In genomic region chr2:68404901-68405799, GRCh38 we compare ENCODE assay signal across 28 cellular contexts. TPM values are rescaled to one million over a fixed set of nuclear protein-coding genes. Genes with fewer than 3 reads are reported as not detected.
DNase-seq lines count a peak whose midpoint lies in the region; ATAC-seq and TF ChIP-seq lines count a peak whose summit lies in the region.
"Had no signal": no experiment of that assay in that cellular context is flagged by ENCODE, and none has a peak within 500 bp of the region (broad histone marks: within the 10 kb centered on the region; RNA-seq: fewer than 3 reads in every experiment).

No MANE protein-coding gene starts in this region.

- intact Hi-C loops in natural killer cell (cut with micrococcal nuclease) (no loop called here), prostate gland (cut with DNase I) (no loop called here)

- H3K36me3 Mint-ChIP-seq in natural killer cell, result peaks cover 58% of the 10 kb centered on the region
- peaks cover 58% of the 10 kb centered on the region for H3K36me3 Mint-ChIP-seq in natural killer cell treated with Interleukin-12 subunit alpha and Interleukin-12 subunit beta and Interleukin-15 and Interleukin-18, amount 100 ng/mL, for 72 hours
- peaks cover 2% of the 10 kb centered on the region for H3K36me3 Mint-ChIP-seq in T-helper 17 cell (ENCODE audit: low read depth)
- H3K36me3 Mint-ChIP-seq in naive B cell, result peaks cover 26 to 49% of the 10 kb centered on the region in 2 donors

- H3K4me1 Mint-ChIP-seq in natural killer cell, result peaks cover 72 to 90% of the 10 kb centered on the region in 2 donors
- peaks cover 73 to 77% of the 10 kb centered on the region in 2 donors for H3K4me1 Mint-ChIP-seq in natural killer cell treated with Interleukin-12 subunit alpha and Interleukin-12 subunit beta and Interleukin-15 and Interleukin-18, amount 100 ng/mL, for 72 hours (ENCODE audit: low read depth in 2 of 2)
- peaks cover 3% of the 10 kb centered on the region for H3K4me1 Mint-ChIP-seq in T-helper 17 cell
- peaks cover 66 to 98% (median 88%) of the 10 kb centered on the region in 3 donors for H3K4me1 Mint-ChIP-seq in naive B cell
- H3K4me1 Mint-ChIP-seq: activated naive CD8-positive, alpha-beta T cell treated with anti-CD3 and anti-CD28 coated beads, Interleukin-2, amount 10 ng/mL, durations not matched to agents 7 days and 5 days had no signal

- ATAC-seq in natural killer cell, result peak in 1 of 3 donors; percentile 56
- ATAC-seq in natural killer cell treated with Interleukin-12 subunit alpha and Interleukin-12 subunit beta and Interleukin-15 and Interleukin-18, amount 100 ng/mL, for 72 hours, result no peak
- peak; percentile 82 for ATAC-seq in T-helper 17 cell
- peak; percentile 48 to 52 for ATAC-seq in naive B cell (ENCODE audit: low read depth in 2 of 2)
- no peak for ATAC-seq in GM18498 (IDR thresholded peaks at IDR 0.05; ENCODE audit: unreplicated experiment)
- ATAC-seq in HG02610 (IDR thresholded peaks at IDR 0.05; ENCODE audit: unreplicated experiment), result no peak
- ATAC-seq: pancreas had no signal

- H3K4me3 ChIP-seq in brain microvascular endothelial cell (ENCODE audit: low read depth, low read length) (no peak overlapping the region), prostate gland (no peak overlapping the region)
- H3K4me3 ChIP-seq: BLaER1, esophagus squamous epithelium, lung, pancreas, sigmoid colon, upper lobe of left lung had no signal

- DNase-seq in natural killer cell (no peak), T-helper 17 cell (no peak), naive B cell (no peak), brain microvascular endothelial cell (no peak), prostate gland (ENCODE audit: low spot score) (no peak)
- DNase-seq in natural killer cell treated with Interleukin-12 subunit alpha and Interleukin-12 subunit beta and Interleukin-15 and Interleukin-18, amount 100 ng/mL, for 72 hours (ENCODE audit: low spot score), result no peak
- DNase-seq: activated CD4-positive, alpha-beta T cell treated with anti-CD3 and anti-CD28 coated beads, Interleukin-2, amount 50 U/mL, for 1 hour; activated naive CD8-positive, alpha-beta T cell treated with anti-CD3 and anti-CD28 coated beads, Interleukin-2, amount 10 ng/mL, durations not matched to agents 7 days and 5 days; Calu3; cerebellar nuclear complex; esophagus squamous epithelium; MV-4-11; NCI-H187; NCI-H226; NK-92 treated with Interleukin-12 subunit alpha and Interleukin-12 subunit beta, amount 100 ng/mL, for 24 hours; pancreas; sigmoid colon; stimulated activated CD8-positive, alpha-beta memory T cell treated with anti-CD3 and anti-CD28 coated beads, Interleukin-4, amount 100 ng/mL, for 48 hours; T-helper 2 cell; upper lobe of left lung had no signal

- TF ChIP-seq POLR2A in prostate gland (IDR thresholded peaks at IDR 0.05), result no peak

- H3K27me3 Mint-ChIP-seq in natural killer cell (ENCODE audit: low read depth in 2 of 2), result no peaks in the 10 kb centered on the region
- H3K27me3 Mint-ChIP-seq in natural killer cell treated with Interleukin-12 subunit alpha and Interleukin-12 subunit beta and Interleukin-15 and Interleukin-18, amount 100 ng/mL, for 72 hours, result no peaks in the 10 kb centered on the region
- no peaks in the 10 kb centered on the region for H3K27me3 Mint-ChIP-seq in T-helper 17 cell
- H3K27me3 Mint-ChIP-seq in naive B cell, result no peaks in the 10 kb centered on the region

- H3K27ac ChIP-seq in brain microvascular endothelial cell, result no peak overlapping the region
- H3K27ac ChIP-seq in prostate gland, result no peak overlapping the region
- H3K27ac ChIP-seq: BLaER1, esophagus squamous epithelium, pancreas, sigmoid colon, upper lobe of left lung, VCaP had no signal

- H3K9me3 Mint-ChIP-seq in natural killer cell (peaks cover 8 to 22% of the 10 kb centered on the region in 2 donors), naive B cell (peaks cover 0 to 34% (median 18%) of the 10 kb centered on the region in 7 donors)
- H3K9me3 Mint-ChIP-seq in natural killer cell treated with Interleukin-12 subunit alpha and Interleukin-12 subunit beta and Interleukin-15 and Interleukin-18, amount 100 ng/mL, for 72 hours, result peaks cover 22% of the 10 kb centered on the region

- H3K9me3 ChIP-seq in T-helper 17 cell (ENCODE audit: control insufficient read depth, low read length, poor library complexity, severe bottlenecking) (no peaks in the 10 kb centered on the region), prostate gland (no peaks in the 10 kb centered on the region)
- H3K9me3 ChIP-seq: esophagus squamous epithelium, pancreas, sigmoid colon, upper lobe of left lung had no signal

- H3K4me3 Mint-ChIP-seq in natural killer cell (no peak overlapping the region), T-helper 17 cell (no peak overlapping the region), naive B cell (peak overlapping the region in 5 of 8 donors; percentile 11 to 89 (median 68))
- no peak overlapping the region for H3K4me3 Mint-ChIP-seq in natural killer cell treated with Interleukin-12 subunit alpha and Interleukin-12 subunit beta and Interleukin-15 and Interleukin-18, amount 100 ng/mL, for 72 hours
- H3K4me3 Mint-ChIP-seq: activated naive CD8-positive, alpha-beta T cell treated with anti-CD3 and anti-CD28 coated beads, Interleukin-2, amount 10 ng/mL, durations not matched to agents 7 days and 5 days had no signal

- H3K4me1 ChIP-seq in prostate gland (replicated peaks), result no peaks in the 10 kb centered on the region
- H3K4me1 ChIP-seq: pancreas, sigmoid colon, upper lobe of left lung had no signal

- in situ Hi-C loops in brain microvascular endothelial cell (cut with HindIII; ENCODE audit: low pct_ligation_motif_present, low sequenced_read_pairs), result no loop called here

- H3K27me3 ChIP-seq in brain microvascular endothelial cell (replicated peaks) (peaks cover 5% of the 10 kb centered on the region), prostate gland (replicated peaks; ENCODE audit: insufficient read depth) (no peaks in the 10 kb centered on the region)
- H3K27me3 ChIP-seq: BLaER1, pancreas, upper lobe of left lung had no signal

- H3K27ac Mint-ChIP-seq in natural killer cell (peak overlapping the region; percentile 97 to 99), T-helper 17 cell (no peak overlapping the region), naive B cell (peak overlapping the region in 5 of 6 donors; percentile 60 to 97 (median 79))
- peak overlapping the region in 1 of 2 donors; percentile 76 for H3K27ac Mint-ChIP-seq in natural killer cell treated with Interleukin-12 subunit alpha and Interleukin-12 subunit beta and Interleukin-15 and Interleukin-18, amount 100 ng/mL, for 72 hours
- H3K27ac Mint-ChIP-seq: activated naive CD8-positive, alpha-beta T cell treated with anti-CD3 and anti-CD28 coated beads, Interleukin-2, amount 10 ng/mL, durations not matched to agents 7 days and 5 days had no signal

- H3K36me3 ChIP-seq in brain microvascular endothelial cell (replicated peaks) (no peaks in the 10 kb centered on the region), prostate gland (no peaks in the 10 kb centered on the region)
- H3K36me3 ChIP-seq: esophagus squamous epithelium, pancreas, sigmoid colon, upper lobe of left lung had no signal

- no peak for TF ChIP-seq CTCF in natural killer cell (IDR thresholded peaks at IDR 0.05)
- TF ChIP-seq CTCF in brain microvascular endothelial cell (IDR thresholded peaks at IDR 0.05; ENCODE audit: low read depth, low read length, missing control alignments), result no peak
- no peak for TF ChIP-seq CTCF in prostate gland (IDR thresholded peaks at IDR 0.05)

- 67% methylated on average over 19 of the region's 19 CpGs for WGBS in prostate gland

RNA-seq across cellular contexts. Expression of gene PLEK, which starts 40.1 kb away (rescaled TPM):
- total RNA-seq in natural killer cell, result 100 to 1,000 TPM; 307 to 368 (median 333) TPM
- 100 to 1,000 TPM; 209 to 569 TPM for total RNA-seq in natural killer cell treated with Interleukin-12 subunit alpha and Interleukin-12 subunit beta and Interleukin-15 and Interleukin-18, amount 100 ng/mL, for 72 hours
- 10 to 100 TPM; 18.0 to 34.8 TPM for total RNA-seq in T-helper 17 cell
- 100 to 1,000 TPM in 4 of 6 donors, 10 to 100 TPM in 2; 69.0 to 215 (median 129) TPM for polyA plus RNA-seq in naive B cell (ENCODE audit: low read depth in 6 of 6)
- 1 to 10 TPM in 1 of 2 donors, under 1 TPM in 1; 0.59 to 2.1 TPM for total RNA-seq in prostate gland
- total RNA-seq: Calu3, Daoy, HT1080, kidney epithelial cell had no signal

Comparison
In these comparisons a context has a peak if more than half of its experiments do, and no peak if none do; other contexts are left out.
1. ATAC-seq: peak in T-helper 17 cell (single experiment) and naive B cell (2 of 2); none in natural killer cell treated with Interleukin-12 subunit alpha and Interleukin-12 subunit beta and Interleukin-15 and Interleukin-18, amount 100 ng/mL, for 72 hours (0 of 2), GM18498 (single experiment) and HG02610 (single experiment).
2. H3K4me3 Mint-ChIP-seq: peak in naive B cell (5 of 8); none in natural killer cell (single experiment), natural killer cell treated with Interleukin-12 subunit alpha and Interleukin-12 subunit beta and Interleukin-15 and Interleukin-18, amount 100 ng/mL, for 72 hours (single experiment) and T-helper 17 cell (single experiment).
3. RNA of gene PLEK, which starts 40.1 kb away (total RNA-seq): 209 to 569 TPM in natural killer cell treated with Interleukin-12 subunit alpha and Interleukin-12 subunit beta and Interleukin-15 and Interleukin-18, amount 100 ng/mL, for 72 hours, 307 to 368 TPM in natural killer cell and 18.0 to 34.8 TPM in T-helper 17 cell; 0.59 to 2.1 TPM in prostate gland; every median in the first group is over 4 times any median in the second.